Comparison of ENCODE assay signal across 10 cellular contexts in genomic region chr18:74252032-74252380, GRCh38. TPM values are rescaled to one million over a fixed set of nuclear protein-coding genes. Genes with fewer than 3 reads are reported as not detected.
DNase-seq lines count a peak whose midpoint lies in the region; ATAC-seq and TF ChIP-seq lines count a peak whose summit lies in the region.
"Had no signal": no experiment of that assay in that cellular context is flagged by ENCODE, and none has a peak within 500 bp of the region (broad histone marks: within the 10 kb centered on the region; RNA-seq: fewer than 3 reads in every experiment).

No MANE protein-coding gene starts in this region.

- TF ChIP-seq CTCF in left ventricle myocardium inferior (IDR thresholded peaks at IDR 0.05; ENCODE audit: borderline replicate concordance) = no peak
- TF ChIP-seq CTCF in heart left ventricle (IDR thresholded peaks at IDR 0.05) = no peak
- TF ChIP-seq CTCF in suprapubic skin (IDR thresholded peaks at IDR 0.05) = no peak

- H3K9me3 ChIP-seq in left ventricle myocardium inferior (replicated peaks) = no peaks in the 10 kb centered on the region
- no peaks in the 10 kb centered on the region for H3K9me3 ChIP-seq in heart left ventricle
- no peaks in the 10 kb centered on the region for H3K9me3 ChIP-seq in suprapubic skin

- peaks cover 15% of the 10 kb centered on the region for H3K36me3 ChIP-seq in left ventricle myocardium inferior
- H3K36me3 ChIP-seq in heart left ventricle = peaks cover 0 to 21% (median 6%) of the 10 kb centered on the region in 9 donors
- peaks cover 11% of the 10 kb centered on the region for H3K36me3 ChIP-seq in suprapubic skin
- H3K36me3 ChIP-seq: neural progenitor cell had no signal

- DNase-seq in left ventricle myocardium inferior (no peak), heart left ventricle (no peak), left lobe of liver (ENCODE audit: low spot score) (no peak), suprapubic skin (ENCODE audit: low spot score in 2 of 2) (peak in 1 of 2 donors; percentile 72), GM03348 (ENCODE audit: low spot score) (no peak), NCI-H2171 (lab: John Stamatoyannopoulos, UW) (no peak)
- peak; percentile 31 to 39 for DNase-seq in activated T-cell treated with anti-CD3 and anti-CD28 coated beads, Interleukin-2, amount 50 U/mL, for 48 hours
- DNase-seq: activated B cell treated with CpG ODN at 0.5 μM for 24 hours had no signal

- H3K27ac ChIP-seq in left ventricle myocardium inferior (replicated peaks) (peak overlapping the region; percentile 46), heart left ventricle (peak overlapping the region in 2 of 12 donors; percentile 72 to 77), suprapubic skin (peak overlapping the region; percentile 36)
- H3K27ac ChIP-seq: neural progenitor cell had no signal

- no peak for TF ChIP-seq EP300 in suprapubic skin (IDR thresholded peaks at IDR 0.05)

- H3K4me1 ChIP-seq in left ventricle myocardium inferior (peaks cover 43% of the 10 kb centered on the region), heart left ventricle (peaks cover 2 to 38% (median 27%) of the 10 kb centered on the region in 12 donors), suprapubic skin (peaks cover 29% of the 10 kb centered on the region)

- ATAC-seq in heart left ventricle = no peak
- ATAC-seq in left lobe of liver = peak; percentile 8
- no peak for ATAC-seq in GM21390 (IDR thresholded peaks at IDR 0.05; ENCODE audit: unreplicated experiment)

- H3K4me3 ChIP-seq in left ventricle myocardium inferior (no peak overlapping the region), heart left ventricle (no peak overlapping the region), suprapubic skin (no peak overlapping the region)
- H3K4me3 ChIP-seq: neural progenitor cell had no signal

- TF ChIP-seq POLR2A in heart left ventricle (IDR thresholded peaks at IDR 0.05) = no peak
- TF ChIP-seq POLR2A in suprapubic skin (IDR thresholded peaks at IDR 0.05) = no peak

- WGBS in heart left ventricle, 4 donors = 74 to 83% (median 82%) methylated on average over 4 of the region's 4 CpGs
- 64% methylated on average over 4 of the region's 4 CpGs for WGBS in suprapubic skin

- intact Hi-C loops in left ventricle myocardium inferior (cut with micrococcal nuclease) = no loop called here
- intact Hi-C loops in heart left ventricle (cut with DNase I) = loop anchor here in 1 of 10 donors (5.0 kb wide), 1 partner anchor 40 kb away; the partner anchor contains the start of gene CYB5A

- H3K27me3 ChIP-seq in left ventricle myocardium inferior (ENCODE audit: low read depth) (no peaks in the 10 kb centered on the region), heart left ventricle (no peaks in the 10 kb centered on the region), suprapubic skin (no peaks in the 10 kb centered on the region)
- H3K27me3 ChIP-seq: neural progenitor cell had no signal

RNA-seq across cellular contexts. Expression of gene CYB5A, which starts 39.8 kb away (rescaled TPM):
- total RNA-seq in left ventricle myocardium inferior = 105 TPM
- total RNA-seq in heart left ventricle = 100 to 1,000 TPM in 4 of 9 donors, 10 to 100 TPM in 5; 46.5 to 146 (median 83.3) TPM
- polyA plus RNA-seq in heart left ventricle = 10 to 100 TPM; 50.7 to 56.4 TPM
- 984 TPM for total RNA-seq in left lobe of liver
- 100 to 1,000 TPM; 103 to 258 (median 147) TPM for total RNA-seq in suprapubic skin

Comparison
In these comparisons a context has a peak if more than half of its experiments do, and no peak if none do; other contexts are left out.
1. DNase-seq: peak in activated T-cell treated with anti-CD3 and anti-CD28 coated beads, Interleukin-2, amount 50 U/mL, for 48 hours (2 of 2); none in left ventricle myocardium inferior (single experiment), heart left ventricle (0 of 5), left lobe of liver (single experiment), GM03348 (single experiment) and NCI-H2171 (single experiment).